Comparison of ENCODE assay signal across 1 cellular context in the genomic region with DNA sequence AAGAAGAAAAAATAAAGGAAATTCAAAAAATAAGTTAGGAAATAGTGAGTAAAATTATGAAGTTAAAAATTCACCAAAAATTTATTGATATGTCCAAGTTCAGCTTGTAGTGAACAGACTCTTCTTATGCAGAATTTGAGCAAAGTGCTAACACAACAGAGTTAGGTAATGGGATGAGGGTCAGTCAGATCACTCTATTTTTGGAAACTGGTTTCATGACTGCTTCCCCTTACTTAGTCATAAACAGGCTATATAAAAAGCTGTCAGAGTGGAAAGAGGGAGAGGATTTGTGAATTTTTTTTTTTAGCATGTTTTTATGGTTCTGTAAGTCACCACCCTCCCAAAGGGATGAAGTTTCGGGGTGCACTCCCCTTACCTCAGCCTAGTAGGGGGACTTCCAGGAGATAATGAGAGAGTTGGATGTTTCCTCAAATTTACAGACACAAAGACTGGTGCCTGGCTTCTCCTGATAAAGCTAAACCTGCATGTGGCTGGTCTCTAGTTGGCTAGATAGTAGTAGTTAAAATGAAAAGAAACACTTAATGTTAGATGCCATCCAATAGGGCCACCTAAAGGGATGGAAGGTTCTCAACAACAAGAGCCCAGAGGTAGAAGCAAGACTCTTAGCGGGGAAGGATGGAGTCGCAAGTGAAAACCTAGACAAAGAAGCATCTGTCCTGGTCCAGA.
TF ChIP-seq lines count a peak whose summit lies in the region.

No MANE protein-coding gene starts in this region.

TF ChIP-seq in H1, 55 proteins besides CTCF, POLR2A, EP300 and RAD21 (continued from another document):
- TF ChIP-seq, protein P1, sequence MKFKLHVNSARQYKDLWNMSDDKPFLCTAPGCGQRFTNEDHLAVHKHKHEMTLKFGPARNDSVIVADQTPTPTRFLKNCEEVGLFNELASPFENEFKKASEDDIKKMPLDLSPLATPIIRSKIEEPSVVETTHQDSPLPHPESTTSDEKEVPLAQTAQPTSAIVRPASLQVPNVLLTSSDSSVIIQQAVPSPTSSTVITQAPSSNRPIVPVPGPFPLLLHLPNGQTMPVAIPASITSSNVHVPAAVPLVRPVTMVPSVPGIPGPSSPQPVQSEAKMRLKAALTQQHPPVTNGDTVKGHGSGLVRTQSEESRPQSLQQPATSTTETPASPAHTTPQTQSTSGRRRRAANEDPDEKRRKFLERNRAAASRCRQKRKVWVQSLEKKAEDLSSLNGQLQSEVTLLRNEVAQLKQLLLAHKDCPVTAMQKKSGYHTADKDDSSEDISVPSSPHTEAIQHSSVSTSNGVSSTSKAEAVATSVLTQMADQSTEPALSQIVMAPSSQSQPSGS (IDR thresholded peaks at IDR 0.05; ENCODE audit: low read length), result no peak
- TF ChIP-seq CBX5 (IDR thresholded peaks at IDR 0.05; ENCODE audit: low read depth, low read length) (no peak), HDAC6 (IDR thresholded peaks at IDR 0.05; ENCODE audit: low read depth, low read length) (no peak), BCL11A (IDR thresholded peaks at IDR 0.05; ENCODE audit: low read depth in 2 of 2, low read length in 2 of 2) (no peak), CREB1 (IDR thresholded peaks at IDR 0.05) (no peak), BACH1 (IDR thresholded peaks at IDR 0.05; ENCODE audit: low read length) (no peak), KDM1A (IDR thresholded peaks at IDR 0.05; ENCODE audit: borderline replicate concordance, low read length) (no peak), CHD2 (IDR thresholded peaks at IDR 0.05; ENCODE audit: low read length) (no peak), TBP (IDR thresholded peaks at IDR 0.05; ENCODE audit: low read depth, low read length) (no peak)
